In the genomic region with DNA sequence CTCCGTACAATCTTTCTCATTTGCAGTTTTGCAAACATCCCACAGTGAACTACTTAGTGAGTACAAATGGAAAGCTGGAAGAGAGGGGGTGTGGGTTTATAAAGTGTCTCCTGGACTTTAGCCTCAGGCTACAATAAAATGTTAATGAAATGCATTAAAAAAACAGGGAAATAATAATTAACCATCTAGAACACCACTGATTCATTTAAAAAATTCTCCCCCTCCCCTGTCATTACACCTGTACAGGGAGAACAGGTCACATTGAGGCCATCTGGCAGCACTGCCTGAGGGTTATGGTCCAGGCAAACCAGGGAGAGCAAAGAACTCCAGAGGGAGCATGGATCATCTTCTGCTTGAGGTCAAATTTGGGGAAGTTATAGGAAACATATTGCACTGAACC, we compare ENCODE assay signal across 23 cellular contexts.
"Had no signal": no experiment of that assay in that cellular context is flagged by ENCODE, and none has a peak within 500 bp of the region (broad histone marks: within the 10 kb centered on the region; RNA-seq: fewer than 3 reads in every experiment).

No MANE protein-coding gene starts in this region.

- H3K27me3 Mint-ChIP-seq: naive thymus-derived CD8-positive, alpha-beta T cell; progenitor cell of endocrine pancreas; stimulated activated memory B cell treated with anti-CD40 and anti-IgM and Interleukin-4, amounts not matched to agents 10 μg/mL and 1 μg/mL and 100 μg/mL, for 72 hours; stimulated activated naive CD8-positive, alpha-beta T cell treated with anti-CD3 and anti-CD28 coated beads, Interleukin-15, Interleukin-2, amounts not matched to agents 100 ng/mL and 50 ng/mL, for 24 hours had no signal

- H3K4me3 Mint-ChIP-seq: endodermal cell; immature natural killer cell; naive thymus-derived CD8-positive, alpha-beta T cell; neural progenitor cell; stimulated activated memory B cell treated with anti-CD40 and anti-IgM and Interleukin-4, amounts not matched to agents 10 μg/mL and 1 μg/mL and 100 μg/mL, for 72 hours; stimulated activated naive CD8-positive, alpha-beta T cell treated with anti-CD3 and anti-CD28 coated beads, Interleukin-15, Interleukin-2, amounts not matched to agents 100 ng/mL and 50 ng/mL, for 24 hours had no signal

- H3K27me3 ChIP-seq: colonic mucosa, neural progenitor cell, ovary, right lobe of liver, spleen, tibial artery, upper lobe of left lung, uterus had no signal

- H3K27ac ChIP-seq: colonic mucosa, neural progenitor cell, ovary, right lobe of liver, spleen, tibial artery, upper lobe of left lung, uterus had no signal

- ATAC-seq: left lobe of liver; mucosa of descending colon; naive thymus-derived CD8-positive, alpha-beta T cell; right lobe of liver; stimulated activated memory B cell treated with anti-CD40 and anti-IgM and Interleukin-4, amounts not matched to agents 10 μg/mL and 1 μg/mL and 100 μg/mL, for 72 hours had no signal

- H3K9me3 Mint-ChIP-seq: stimulated activated memory B cell treated with anti-CD40 and anti-IgM and Interleukin-4, amounts not matched to agents 10 μg/mL and 1 μg/mL and 100 μg/mL, for 72 hours; stimulated activated naive CD8-positive, alpha-beta T cell treated with anti-CD3 and anti-CD28 coated beads, Interleukin-15, Interleukin-2, amounts not matched to agents 100 ng/mL and 50 ng/mL, for 24 hours had no signal

- H3K4me1 ChIP-seq: colonic mucosa, neural progenitor cell, right lobe of liver, spleen, upper lobe of left lung, uterus had no signal

- H3K4me2 ChIP-seq: neural progenitor cell had no signal

- H3K36me3 Mint-ChIP-seq: immature natural killer cell; naive thymus-derived CD8-positive, alpha-beta T cell; neural progenitor cell; stimulated activated memory B cell treated with anti-CD40 and anti-IgM and Interleukin-4, amounts not matched to agents 10 μg/mL and 1 μg/mL and 100 μg/mL, for 72 hours had no signal

- H3K9ac ChIP-seq: neural progenitor cell had no signal

- H3K36me3 ChIP-seq: colonic mucosa, neural progenitor cell, ovary, right lobe of liver, spleen, tibial artery, upper lobe of left lung, uterus had no signal

- H3K4me1 Mint-ChIP-seq: immature natural killer cell; naive thymus-derived CD8-positive, alpha-beta T cell; stimulated activated memory B cell treated with anti-CD40 and anti-IgM and Interleukin-4, amounts not matched to agents 10 μg/mL and 1 μg/mL and 100 μg/mL, for 72 hours had no signal

- DNase-seq: cerebellar nuclear complex; colonic mucosa; dermis blood vessel endothelial cell; endodermal cell; glutamatergic neuron; immature natural killer cell; mucosa of descending colon; naive thymus-derived CD8-positive, alpha-beta T cell; nucleus accumbens; ovary; right lobe of liver; spleen; stimulated activated CD4-positive, alpha-beta T cell treated with anti-CD3 and anti-CD28 coated beads, Interleukin-15, amount 100 ng/mL, for 24 hours; stimulated activated CD4-positive, alpha-beta T cell treated with anti-CD3 and anti-CD28 coated beads, Interleukin-1b, Interleukin-23, amount 100 ng/mL, for 48 hours; stimulated activated CD4-positive, alpha-beta T cell treated with anti-CD3 and anti-CD28 coated beads, Interleukin-4, amount 100 ng/mL, for 24 hours; tibial artery; upper lobe of left lung; uterus had no signal

- H3K27ac Mint-ChIP-seq: endodermal cell; immature natural killer cell; naive thymus-derived CD8-positive, alpha-beta T cell; neural progenitor cell; progenitor cell of endocrine pancreas; stimulated activated memory B cell treated with anti-CD40 and anti-IgM and Interleukin-4, amounts not matched to agents 10 μg/mL and 1 μg/mL and 100 μg/mL, for 72 hours; stimulated activated naive CD8-positive, alpha-beta T cell treated with anti-CD3 and anti-CD28 coated beads, Interleukin-15, Interleukin-2, amounts not matched to agents 100 ng/mL and 50 ng/mL, for 24 hours had no signal

- H3K4me3 ChIP-seq: colonic mucosa, mucosa of descending colon, neural progenitor cell, ovary, right lobe of liver, spleen, tibial artery, upper lobe of left lung, uterus had no signal

- H3K9me3 ChIP-seq: colonic mucosa, mucosa of descending colon, ovary, right lobe of liver, spleen, tibial artery, upper lobe of left lung, uterus had no signal
